ENCODE assay signal across 1 cellular context in genomic region chr16:1964506-1965471, GRCh38.
TF ChIP-seq lines count a peak whose summit lies in the region.

TSS of gene RPS2 (minus strand) at chr16:1964826. CDS start at chr16:1964625, 201 bp downstream.

TF ChIP-seq in K562, 482 proteins besides CTCF, POLR2A, EP300 and RAD21 (continued from another document and continues in another):
- TF ChIP-seq ZNF655 (CRISPR knock-in tag; IDR thresholded peaks at IDR 0.05), result peak; percentile 47; the same call in 1 of the 2 replicates
- TF ChIP-seq GABPB1 (CRISPR knock-in tag; IDR thresholded peaks at IDR 0.05), result peak; percentile 67; the same call in 1 of the 2 replicates
- TF ChIP-seq MNT (conservative IDR thresholded peaks at IDR 0.05), result peak; percentile 81 to 88
- TF ChIP-seq ZBTB7A (IDR thresholded peaks at IDR 0.05; ENCODE audit: borderline replicate concordance, control insufficient read depth, low read depth, low read length), result peak; percentile 58; the same call in 1 of the 2 replicates
- TF ChIP-seq TCF7L2 (IDR thresholded peaks at IDR 0.05; ENCODE audit: low read depth, low read length), result no peak
- peak; percentile 72; the same call in 1 of the 2 replicates for TF ChIP-seq MXI1 (IDR thresholded peaks at IDR 0.05; ENCODE audit: low read depth, low read length)
- TF ChIP-seq LEF1 (IDR thresholded peaks at IDR 0.05), result peak; percentile 49; the same call in 1 of the 2 replicates
- peak; percentile 98 for TF ChIP-seq POLR2AphosphoS5 (IDR thresholded peaks at IDR 0.05; ENCODE audit: control insufficient read depth, insufficient read depth, low read depth, low read length)
- no peak for TF ChIP-seq E4F1 (CRISPR knock-in tag; IDR thresholded peaks at IDR 0.05; ENCODE audit: borderline replicate concordance)
- TF ChIP-seq ADNP (tag; IDR thresholded peaks at IDR 0.05), result no peak
- TF ChIP-seq ZNF561 (CRISPR knock-in tag; conservative IDR thresholded peaks at IDR 0.05), result no peak; the same call in 1 of the 2 replicates
- TF ChIP-seq STAT5B (CRISPR knock-in tag; IDR thresholded peaks at IDR 0.05), result no peak
- no peak for TF ChIP-seq ZNF384 (IDR thresholded peaks at IDR 0.05; ENCODE audit: low read depth, low read length)
- no peak for TF ChIP-seq PHB2 (IDR thresholded peaks at IDR 0.05; ENCODE audit: low read depth)
- TF ChIP-seq ETV5 (CRISPR knock-in tag; IDR thresholded peaks at IDR 0.05; ENCODE audit: low read depth), result peak; percentile 67; the same call in 1 of the 2 replicates
- TF ChIP-seq ASH1L (IDR thresholded peaks at IDR 0.05; ENCODE audit: borderline replicate concordance, low read depth, partially characterized antibody), result no peak
- no peak for TF ChIP-seq CTCFL (IDR thresholded peaks at IDR 0.05; ENCODE audit: borderline replicate concordance, insufficient read depth, low read depth, low read length, poor library complexity, severe bottlenecking)
- TF ChIP-seq ZNF778 (CRISPR knock-in tag; IDR thresholded peaks at IDR 0.05), result no peak
- TF ChIP-seq TEAD4 (IDR thresholded peaks at IDR 0.05; ENCODE audit: low read length), result peak; percentile 29; the same call in 1 of the 2 replicates
- TF ChIP-seq TEAD4 (CRISPR knock-in tag; IDR thresholded peaks at IDR 0.05; ENCODE audit: borderline replicate concordance), result no peak
- peak; percentile 78 for TF ChIP-seq HMGN3 (IDR thresholded peaks at IDR 0.05; ENCODE audit: borderline replicate concordance, extremely low read depth, insufficient read length, low read depth, low read length)
- no peak for TF ChIP-seq ZNF696 (CRISPR knock-in tag; conservative IDR thresholded peaks at IDR 0.05)
- TF ChIP-seq OTX1 (CRISPR knock-in tag; IDR thresholded peaks at IDR 0.05), result 0 out of 2 replicates have a peak, but pooled peaks have one; percentile 49
- TF ChIP-seq SP1 (CRISPR knock-in tag; IDR thresholded peaks at IDR 0.05), result peak; percentile 92
- TF ChIP-seq ZNF77 (CRISPR knock-in tag; IDR thresholded peaks at IDR 0.05), result no peak
- TF ChIP-seq ZBTB5 (IDR thresholded peaks at IDR 0.05), result no peak
- no peak for TF ChIP-seq HOMEZ (CRISPR knock-in tag; IDR thresholded peaks at IDR 0.05)
- TF ChIP-seq MECOM (CRISPR knock-in tag; IDR thresholded peaks at IDR 0.05), result no peak
- TF ChIP-seq ZBTB17 (CRISPR knock-in tag; IDR thresholded peaks at IDR 0.05), result peak; percentile 10
- TF ChIP-seq BRCA1 (IDR thresholded peaks at IDR 0.05), result no peak
- peak; percentile 57; the same call in 1 of the 2 replicates for TF ChIP-seq BRCA1 (CRISPR knock-in tag; IDR thresholded peaks at IDR 0.05)
- TF ChIP-seq ILF3 (IDR thresholded peaks at IDR 0.05; ENCODE audit: borderline replicate concordance), result peak; percentile 75; the same call in 1 of the 2 replicates
- TF ChIP-seq ZNF282 (CRISPR knock-in tag; IDR thresholded peaks at IDR 0.05), result no peak
- peak in 1 of 2 experiments; percentile 37 for TF ChIP-seq AFF1 (IDR thresholded peaks at IDR 0.05; ENCODE audit: low read depth in 1 of 2, partially characterized antibody in 2 of 2)
- peak; percentile 99 for TF ChIP-seq KDM5B (IDR thresholded peaks at IDR 0.05; ENCODE audit: insufficient replicate concordance, low read depth, low read length)
- no peak for TF ChIP-seq COPS2 (conservative IDR thresholded peaks at IDR 0.05)
- TF ChIP-seq RFX1 (IDR thresholded peaks at IDR 0.05), result no peak
- TF ChIP-seq THRB (CRISPR knock-in tag; conservative IDR thresholded peaks at IDR 0.05), result peak; percentile 79; the same call in 1 of the 2 replicates
- TF ChIP-seq CXXC5 (CRISPR knock-in tag; IDR thresholded peaks at IDR 0.05), result peak; percentile 88
- TF ChIP-seq UBTF (IDR thresholded peaks at IDR 0.05; ENCODE audit: borderline replicate concordance in 1 of 2, low read depth in 2 of 2, low read length in 2 of 2), result no peak
- no peak for TF ChIP-seq ZNF212 (CRISPR knock-in tag; IDR thresholded peaks at IDR 0.05)
- no peak for TF ChIP-seq MED1 (CRISPR knock-in tag; IDR thresholded peaks at IDR 0.05; ENCODE audit: borderline replicate concordance)
- no peak for TF ChIP-seq ZEB2 (IDR thresholded peaks at IDR 0.05)
- TF ChIP-seq POLR2G (IDR thresholded peaks at IDR 0.05; ENCODE audit: low read depth, low read length), result peak; percentile 99
- peak; percentile 68 to 94; a peak in 3 of 4 replicates for TF ChIP-seq MAZ (CRISPR knock-in tag; conservative IDR thresholded peaks at IDR 0.05 in 1 of 2, IDR thresholded peaks at IDR 0.05 in 1 of 2)
- peak; percentile 97 for TF ChIP-seq GTF2F1 (IDR thresholded peaks at IDR 0.05; ENCODE audit: low read depth, low read length)
